In the genomic region with DNA sequence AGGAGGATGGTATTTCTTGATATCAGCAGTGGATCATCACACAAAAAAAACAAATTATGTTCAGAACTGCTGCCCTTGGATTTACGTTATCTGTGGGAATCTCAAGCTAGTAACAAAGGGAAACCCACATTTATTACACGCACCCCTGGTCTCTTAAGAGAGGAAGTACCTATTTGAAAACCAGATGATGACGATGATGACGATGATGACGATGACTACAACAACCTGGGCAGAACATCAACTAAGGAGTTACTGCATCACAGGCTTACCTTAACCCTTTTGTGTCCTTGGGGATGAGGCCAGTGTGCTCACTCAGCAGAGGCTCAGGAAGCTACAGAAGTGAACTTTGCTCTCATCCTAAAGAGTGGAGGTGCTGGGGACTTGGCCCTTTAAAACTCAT, we compare ENCODE assay signal across 2 cellular contexts.
TF ChIP-seq lines count a peak whose summit lies in the region.

No MANE protein-coding gene starts in this region.

TF ChIP-seq in HepG2, 621 proteins besides CTCF, POLR2A, EP300 and RAD21:
- TF ChIP-seq ZNF615 (CRISPR knock-in tag; IDR thresholded peaks at IDR 0.05; ENCODE audit: borderline replicate concordance) (no peak), CREB1 (IDR thresholded peaks at IDR 0.05) (peak; percentile 48; the same call in 1 of the 2 replicates), CREB1 (CRISPR knock-in tag; IDR thresholded peaks at IDR 0.05) (no peak)
TF ChIP-seq in HepG2: peak in this region for 1.

TF ChIP-seq in GM23338, 12 proteins besides CTCF, POLR2A, EP300 and RAD21:
- TF ChIP-seq, protein P1, sequence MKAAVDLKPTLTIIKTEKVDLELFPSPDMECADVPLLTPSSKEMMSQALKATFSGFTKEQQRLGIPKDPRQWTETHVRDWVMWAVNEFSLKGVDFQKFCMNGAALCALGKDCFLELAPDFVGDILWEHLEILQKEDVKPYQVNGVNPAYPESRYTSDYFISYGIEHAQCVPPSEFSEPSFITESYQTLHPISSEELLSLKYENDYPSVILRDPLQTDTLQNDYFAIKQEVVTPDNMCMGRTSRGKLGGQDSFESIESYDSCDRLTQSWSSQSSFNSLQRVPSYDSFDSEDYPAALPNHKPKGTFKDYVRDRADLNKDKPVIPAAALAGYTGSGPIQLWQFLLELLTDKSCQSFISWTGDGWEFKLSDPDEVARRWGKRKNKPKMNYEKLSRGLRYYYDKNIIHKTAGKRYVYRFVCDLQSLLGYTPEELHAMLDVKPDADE (IDR thresholded peaks at IDR 0.05): no peak
- TF ChIP-seq ZNF462 (CRISPR knock-in tag; IDR thresholded peaks at IDR 0.05): no peak
- no peak for TF ChIP-seq POLR2AphosphoS5 (IDR thresholded peaks at IDR 0.05; ENCODE audit: low read depth)
- no peak for TF ChIP-seq JUNB (IDR thresholded peaks at IDR 0.05; ENCODE audit: unreplicated experiment)
